ENCODE assay signal across 16 cellular contexts in genomic region chr4:108359130-108359709, GRCh38.
A peak's percentile ranks its signal among the peaks of the same experiment; 100 is the strongest.
DNase-seq lines count a peak whose midpoint lies in the region; ATAC-seq and TF ChIP-seq lines count a peak whose summit lies in the region.
"Had no signal": no experiment of that assay in that cellular context is flagged by ENCODE, and none has a peak within 500 bp of the region (broad histone marks: within the 10 kb centered on the region; RNA-seq: fewer than 3 reads in every experiment).

No MANE protein-coding gene starts in this region.

- no peaks in the 10 kb centered on the region for H3K27me3 ChIP-seq in Loucy (ENCODE audit: insufficient read depth, low read length, poor library complexity, severe bottlenecking)

- H3K79me2 ChIP-seq in Loucy (ENCODE audit: insufficient read depth, low read length): peaks cover 12% of the 10 kb centered on the region

- no peaks in the 10 kb centered on the region for H3K36me3 Mint-ChIP-seq in activated T-cell treated with anti-CD3 and anti-CD28 coated beads, Interleukin-2, amount 50 U/mL, for 4 hours (ENCODE audit: insufficient read depth)
- H3K36me3 Mint-ChIP-seq in activated CD4-positive, alpha-beta memory T cell treated with anti-CD3 and anti-CD28 coated beads, Interleukin-2, amount 10 ng/mL, durations not matched to agents 7 days and 5 days (ENCODE audit: low read depth): no peaks in the 10 kb centered on the region
- H3K36me3 Mint-ChIP-seq: memory B cell had no signal

- H3K27me3 Mint-ChIP-seq in activated T-cell treated with anti-CD3 and anti-CD28 coated beads, Interleukin-2, amount 50 U/mL, for 4 hours (ENCODE audit: low read depth): peaks cover 4% of the 10 kb centered on the region
- H3K27me3 Mint-ChIP-seq in activated CD4-positive, alpha-beta memory T cell treated with anti-CD3 and anti-CD28 coated beads, Interleukin-2, amount 10 ng/mL, durations not matched to agents 7 days and 5 days: peaks cover 2% of the 10 kb centered on the region
- H3K27me3 Mint-ChIP-seq: memory B cell had no signal

- H3K27ac Mint-ChIP-seq in activated CD4-positive, alpha-beta memory T cell treated with anti-CD3 and anti-CD28 coated beads, Interleukin-2, amount 10 ng/mL, durations not matched to agents 7 days and 5 days: no peak overlapping the region
- H3K27ac Mint-ChIP-seq: memory B cell had no signal

- peak overlapping the region; percentile 57 for H3K4me3 ChIP-seq in Loucy (ENCODE audit: low read length, poor library complexity, severe bottlenecking)

- peak overlapping the region; percentile 83 for H3K9ac ChIP-seq in Loucy (ENCODE audit: low read depth, low read length, poor library complexity, severe bottlenecking)

- no peaks in the 10 kb centered on the region for H3K36me3 ChIP-seq in Loucy (ENCODE audit: insufficient read depth, low read length)

- H2AFZ ChIP-seq in Loucy (ENCODE audit: low read length): no peak overlapping the region

- peak overlapping the region; percentile 1 for H3K4me3 Mint-ChIP-seq in activated T-cell treated with anti-CD3 and anti-CD28 coated beads, Interleukin-2, amount 50 U/mL, for 4 hours
- H3K4me3 Mint-ChIP-seq in activated CD4-positive, alpha-beta memory T cell treated with anti-CD3 and anti-CD28 coated beads, Interleukin-2, amount 10 ng/mL, durations not matched to agents 7 days and 5 days: no peak overlapping the region
- H3K4me3 Mint-ChIP-seq: memory B cell had no signal

- H3K9me3 Mint-ChIP-seq in activated T-cell treated with anti-CD3 and anti-CD28 coated beads, Interleukin-2, amount 50 U/mL, for 4 hours: no peaks in the 10 kb centered on the region
- no peaks in the 10 kb centered on the region for H3K9me3 Mint-ChIP-seq in activated CD4-positive, alpha-beta memory T cell treated with anti-CD3 and anti-CD28 coated beads, Interleukin-2, amount 10 ng/mL, durations not matched to agents 7 days and 5 days

- no peaks in the 10 kb centered on the region for H4K20me1 ChIP-seq in Loucy (ENCODE audit: insufficient read depth, low read length, poor library complexity, severe bottlenecking)

- DNase-seq in activated T-cell treated with anti-CD3 and anti-CD28 coated beads, Interleukin-2, amount 50 U/mL, for 4 hours: no peak
- DNase-seq in activated T-cell treated with anti-CD3 and anti-CD28 coated beads for 4 hours (no peak), DMS 273 (lab: John Stamatoyannopoulos, UW; ENCODE audit: unreplicated experiment) (no peak), putamen (ENCODE audit: low spot score) (no peak)
- DNase-seq in activated CD4-positive, alpha-beta memory T cell treated with anti-CD3 and anti-CD28 coated beads, Interleukin-2, amount 10 ng/mL, durations not matched to agents 7 days and 5 days: peak; percentile 25
- peak; percentile 28 for DNase-seq in effector CD4-positive, alpha-beta T cell
- DNase-seq: activated CD8-positive, alpha-beta memory T cell treated with anti-CD3 and anti-CD28 coated beads for 24 hours; caudate nucleus; EL; KBM-7; NCI-H1105; NCI-H2171; T1000 had no signal

- no peaks in the 10 kb centered on the region for H3K9me2 ChIP-seq in Loucy (replicated peaks; ENCODE audit: low read depth, low read length)

- TF ChIP-seq CTCF in Loucy (conservative IDR thresholded peaks at IDR 0.05; ENCODE audit: low read length): no peak

- POLR2A ChIA-PET in activated CD4-positive, alpha-beta memory T cell treated with anti-CD3 and anti-CD28 coated beads, Interleukin-2, amount 10 ng/mL, durations not matched to agents 7 days and 5 days (lab: Charles Lee): no interaction called here

- H3K4me1 ChIP-seq in Loucy (ENCODE audit: insufficient read depth, low read length, poor library complexity, severe bottlenecking): peaks cover 93% of the 10 kb centered on the region

- peak; percentile 55 to 63 for ATAC-seq in activated T-cell treated with anti-CD3 and anti-CD28 coated beads, Interleukin-2, amount 50 U/mL, for 4 hours
- ATAC-seq in HG03521 (IDR thresholded peaks at IDR 0.05; ENCODE audit: unreplicated experiment): no peak

- CTCF ChIA-PET in activated CD4-positive, alpha-beta memory T cell treated with anti-CD3 and anti-CD28 coated beads, Interleukin-2, amount 10 ng/mL, durations not matched to agents 7 days and 5 days (lab: Charles Lee): no interaction called here

- peak overlapping the region; percentile 77 for H3K4me2 ChIP-seq in Loucy (ENCODE audit: low read depth, low read length, poor library complexity, severe bottlenecking)

- H3F3A ChIP-seq in Loucy (ENCODE audit: low read depth): peaks cover 25% of the 10 kb centered on the region

- peaks cover 72% of the 10 kb centered on the region for H3K4me1 Mint-ChIP-seq in activated T-cell treated with anti-CD3 and anti-CD28 coated beads, Interleukin-2, amount 50 U/mL, for 4 hours (ENCODE audit: low read depth)
- H3K4me1 Mint-ChIP-seq in activated CD4-positive, alpha-beta memory T cell treated with anti-CD3 and anti-CD28 coated beads, Interleukin-2, amount 10 ng/mL, durations not matched to agents 7 days and 5 days: peaks cover 47% of the 10 kb centered on the region
- H3K4me1 Mint-ChIP-seq: memory B cell had no signal

- H3K9me3 ChIP-seq in Loucy (ENCODE audit: insufficient read depth, low read depth, low read length): no peaks in the 10 kb centered on the region

Comparison
In these comparisons a context has a peak if more than half of its experiments do, and no peak if none do; other contexts are left out.
1. DNase-seq: peak in activated CD4-positive, alpha-beta memory T cell treated with anti-CD3 and anti-CD28 coated beads, Interleukin-2, amount 10 ng/mL, durations not matched to agents 7 days and 5 days (single experiment) and effector CD4-positive, alpha-beta T cell (single experiment); none in activated T-cell treated with anti-CD3 and anti-CD28 coated beads, Interleukin-2, amount 50 U/mL, for 4 hours (single experiment), activated T-cell treated with anti-CD3 and anti-CD28 coated beads for 4 hours (single experiment), DMS 273 (single experiment) and putamen (single experiment).